In genomic region chr7:142711722-142712616, GRCh38 we compare ENCODE assay signal across 8 cellular contexts. TPM values are rescaled to one million over a fixed set of nuclear protein-coding genes. Genes with fewer than 3 reads are reported as not detected.
A peak's percentile ranks its signal among the peaks of the same experiment; 100 is the strongest.
DNase-seq lines count a peak whose midpoint lies in the region; ATAC-seq, FAIRE-seq and TF ChIP-seq lines count a peak whose summit lies in the region.

No MANE protein-coding gene starts in this region.

- no peak overlapping the region for H3K4me2 ChIP-seq in HepG2 (ENCODE audit: low read depth, low read length)

- no peak overlapping the region for H3K4me3 ChIP-seq in HepG2 (replicated peaks in 1 of 3; ENCODE audit: insufficient read depth in 1 of 3, low read depth in 2 of 3, low read length in 3 of 3)

- in situ Hi-C loops in HepG2 (cut with HindIII; ENCODE audit: extremely low pct_ligation_motif_present, low pct_unique_long_range_greater_than_20kb) = no loop called here

- H3K27me3 ChIP-seq in HepG2 (ENCODE audit: control insufficient read depth in 1 of 2, insufficient read depth in 2 of 2, low read length in 2 of 2) = peaks cover 0 to 7% of the 10 kb centered on the region in 2 experiments; a peak in 2 of 5 replicates

- TF ChIP-seq CTCF in HepG2 (CRISPR knock-in tag; IDR thresholded peaks at IDR 0.05) = peak; percentile 24

- CTCF ChIA-PET in HepG2 (lab: Yijun Ruan, JAX; ENCODE audit: low intra/inter-chr PET ratio, low total read pairs) = interaction anchor here (1.2 kb wide), 1 partner anchor 72 kb away, joined by 4 read pairs; no protein-coding TSS in a partner anchor

- H3K27me3 Mint-ChIP-seq in activated naive CD8-positive, alpha-beta T cell treated with anti-CD3 and anti-CD28 coated beads, Interleukin-2, amount 10 ng/mL, durations not matched to agents 7 days and 5 days = no peaks in the 10 kb centered on the region

- no peaks in the 10 kb centered on the region for H3K36me3 ChIP-seq in HepG2 (replicated peaks in 1 of 2; ENCODE audit: control insufficient read depth in 1 of 2, insufficient read depth in 2 of 2, low read length in 2 of 2)

- H2AFZ ChIP-seq in HepG2 (ENCODE audit: low read length) = no peak overlapping the region

- TF ChIP-seq RAD21 in HepG2 (CRISPR knock-in tag; IDR thresholded peaks at IDR 0.05) = no peak

- no peaks in the 10 kb centered on the region for H3K4me1 ChIP-seq in HepG2 (ENCODE audit: insufficient read depth, low read length)

- H3K79me2 ChIP-seq in HepG2 (ENCODE audit: insufficient read depth, low read length) = no peaks in the 10 kb centered on the region

- H3K9me3 ChIP-seq in HepG2 (ENCODE audit: low read length) = no peaks in the 10 kb centered on the region

- DNase-seq in A172 (ENCODE audit: low spot score) = peak; percentile 41
- DNase-seq in EH (ENCODE audit: low read depth) = peak; percentile 26
- peak; percentile 49 for DNase-seq in NCI-H345 (lab: John Stamatoyannopoulos, UW)
- DNase-seq in activated naive CD8-positive, alpha-beta T cell treated with anti-CD3 and anti-CD28 coated beads, Interleukin-2, amount 10 ng/mL, durations not matched to agents 7 days and 5 days = no peak
- DNase-seq in HepG2 (ENCODE audit: low spot score) = no peak
- DNase-seq in islet precursor cell = no peak
- DNase-seq in foreskin melanocyte = no peak

- peak overlapping the region; percentile 86 for H3K4me3 Mint-ChIP-seq in activated naive CD8-positive, alpha-beta T cell treated with anti-CD3 and anti-CD28 coated beads, Interleukin-2, amount 10 ng/mL, durations not matched to agents 7 days and 5 days

- no peak for FAIRE-seq in HepG2 (lab: Jason Lieb, UNC)

- POLR2A ChIA-PET in activated naive CD8-positive, alpha-beta T cell treated with anti-CD3 and anti-CD28 coated beads, Interleukin-2, amount 10 ng/mL, durations not matched to agents 7 days and 5 days (lab: Charles Lee) = interaction anchor here (0.6 to 2.1 kb wide), 2 partner anchors 93 to 100 kb away, joined by 3 to 7 read pairs; no protein-coding TSS in a partner anchor
- POLR2A ChIA-PET in HepG2 (lab: Yijun Ruan, JAX) = no interaction called here

- no TSS peak for BruUV-seq in HepG2 (replicated peaks; lab: Mats Ljungman, UMichigan)

- peaks cover 57% of the 10 kb centered on the region for H3K4me1 Mint-ChIP-seq in activated naive CD8-positive, alpha-beta T cell treated with anti-CD3 and anti-CD28 coated beads, Interleukin-2, amount 10 ng/mL, durations not matched to agents 7 days and 5 days

- 9% methylated on average over 18 of the region's 18 CpGs for WGBS in HepG2 (ENCODE audit: low lambda C conversion rate)

- H3K27ac ChIP-seq in HepG2 (ENCODE audit: extremely low read length, insufficient read depth, low read length) = no peak overlapping the region

- H3K36me3 Mint-ChIP-seq in activated naive CD8-positive, alpha-beta T cell treated with anti-CD3 and anti-CD28 coated beads, Interleukin-2, amount 10 ng/mL, durations not matched to agents 7 days and 5 days = peaks cover 2% of the 10 kb centered on the region

- peak; percentile 88 for ATAC-seq in activated naive CD8-positive, alpha-beta T cell treated with anti-CD3 and anti-CD28 coated beads, Interleukin-2, amount 10 ng/mL, durations not matched to agents 7 days and 5 days (ENCODE audit: low read depth)
- ATAC-seq in HepG2 = peak; percentile 62
- no peak for ATAC-seq in HG03097 (IDR thresholded peaks at IDR 0.05; ENCODE audit: low FRiP score, unreplicated experiment)

- intact Hi-C loops in HepG2 (cut with micrococcal nuclease; ENCODE audit: unreplicated experiment) = loop anchor here (1.0 kb wide), 1 partner anchor 71 kb away; no protein-coding TSS in a partner anchor

- TF ChIP-seq POLR2A in HepG2 (IDR thresholded peaks at IDR 0.05; ENCODE audit: insufficient read depth in 1 of 2, low read depth in 2 of 2, low read length in 2 of 2) = no peak

- peak overlapping the region; percentile 94 for H3K27ac Mint-ChIP-seq in activated naive CD8-positive, alpha-beta T cell treated with anti-CD3 and anti-CD28 coated beads, Interleukin-2, amount 10 ng/mL, durations not matched to agents 7 days and 5 days

- TF ChIP-seq EP300 in HepG2 (IDR thresholded peaks at IDR 0.05; ENCODE audit: low read depth in 2 of 2, low read length in 2 of 2) (no peak), HepG2 (CRISPR knock-in tag; IDR thresholded peaks at IDR 0.05; ENCODE audit: borderline replicate concordance) (no peak)

- H3K9ac ChIP-seq in HepG2 (ENCODE audit: insufficient read depth, low read depth, low read length) = no peak overlapping the region

- H3K9me3 Mint-ChIP-seq in activated naive CD8-positive, alpha-beta T cell treated with anti-CD3 and anti-CD28 coated beads, Interleukin-2, amount 10 ng/mL, durations not matched to agents 7 days and 5 days = no peaks in the 10 kb centered on the region

- H4K20me1 ChIP-seq in HepG2 (ENCODE audit: insufficient read depth, low read length) = no peaks in the 10 kb centered on the region

TF ChIP-seq in HepG2, 621 proteins besides CTCF, POLR2A, EP300 and RAD21 (continues in another document):
- no peak for TF ChIP-seq ZBTB46 (CRISPR knock-in tag; IDR thresholded peaks at IDR 0.05; ENCODE audit: borderline replicate concordance)

RNA-seq across cellular contexts. Expression of gene PRSS1, which starts 37.3 kb away (rescaled TPM):
- total RNA-seq in A172 (2014; rRNA removed; shearing (Covaris generic)) = not detected in 2 replicates
- not detected for total RNA-seq in activated naive CD8-positive, alpha-beta T cell treated with anti-CD3 and anti-CD28 coated beads, Interleukin-2, amount 10 ng/mL, durations not matched to agents 7 days and 5 days
- not detected in 2 replicates for total RNA-seq in HepG2 (2016; rRNA removed; fragmentation: Illumina TruSeq; extraction: Trizol)
- not detected in 2 replicates for total RNA-seq in HepG2 (2016; cell fraction: cytosol; rRNA removed; fragmentation: Illumina TruSeq; extraction: Trizol; ENCODE audit: low read depth)
- not detected in 2 replicates for total RNA-seq in HepG2 (2016; cell fraction: insoluble cytoplasmic fraction; rRNA removed; fragmentation: Illumina TruSeq; extraction: Trizol)
- not detected in 2 replicates for total RNA-seq in HepG2 (2016; cell fraction: membrane; rRNA removed; fragmentation: Illumina TruSeq; extraction: Trizol)
- total RNA-seq in HepG2 (2016; cell fraction: nucleus; rRNA removed; fragmentation: Illumina TruSeq; extraction: Trizol) = not detected in 2 replicates
- polyA plus RNA-seq in HepG2 (2011; rRNA removed) = not detected in 2 replicates
- polyA plus RNA-seq in HepG2 (2011; cell fraction: cytosol; rRNA removed) = not detected in 2 replicates
- not detected in 2 replicates for polyA plus RNA-seq in HepG2 (2011; cell fraction: nucleus; rRNA removed)
- not detected in 2 replicates for polyA plus RNA-seq in HepG2 (2012)
- not detected in 2 replicates for polyA plus RNA-seq in HepG2 (2016; cell fraction: cytosol; fragmentation: Illumina TruSeq; extraction: Trizol; ENCODE audit: low read depth)
- not detected in 2 replicates for polyA plus RNA-seq in HepG2 (2016; cell fraction: insoluble cytoplasmic fraction; fragmentation: Illumina TruSeq; extraction: Trizol; ENCODE audit: low read depth)
- not detected in 2 replicates for polyA plus RNA-seq in HepG2 (2016; cell fraction: membrane; fragmentation: Illumina TruSeq; extraction: Trizol; ENCODE audit: low read depth)
- polyA plus RNA-seq in HepG2 (2016; cell fraction: nucleus; fragmentation: Illumina TruSeq; extraction: Trizol; ENCODE audit: insufficient read depth, low read depth) = not detected in 2 replicates
- not detected in 2 replicates for polyA minus RNA-seq in HepG2 (2011; rRNA and poly(A)+ RNA removed; ENCODE audit: low replicate concordance)
- not detected in 2 replicates for polyA minus RNA-seq in HepG2 (2011; cell fraction: cytosol; rRNA and poly(A)+ RNA removed)
- polyA minus RNA-seq in HepG2 (2011; cell fraction: nucleus; rRNA and poly(A)+ RNA removed) = not detected in 2 replicates

RNA-seq across cellular contexts. Expression of gene PRSS2, which starts 58.8 kb away (rescaled TPM):
- not detected in 2 replicates for total RNA-seq in A172 (2014; rRNA removed; shearing (Covaris generic))
- total RNA-seq in activated naive CD8-positive, alpha-beta T cell treated with anti-CD3 and anti-CD28 coated beads, Interleukin-2, amount 10 ng/mL, durations not matched to agents 7 days and 5 days = not detected
- total RNA-seq in HepG2 (2016; rRNA removed; fragmentation: Illumina TruSeq; extraction: Trizol) = not detected in 2 replicates
- not detected in 2 replicates for total RNA-seq in HepG2 (2016; cell fraction: cytosol; rRNA removed; fragmentation: Illumina TruSeq; extraction: Trizol; ENCODE audit: low read depth)
- total RNA-seq in HepG2 (2016; cell fraction: insoluble cytoplasmic fraction; rRNA removed; fragmentation: Illumina TruSeq; extraction: Trizol) = not detected in 2 replicates
- not detected in 2 replicates for total RNA-seq in HepG2 (2016; cell fraction: membrane; rRNA removed; fragmentation: Illumina TruSeq; extraction: Trizol)
- not detected in 2 replicates for total RNA-seq in HepG2 (2016; cell fraction: nucleus; rRNA removed; fragmentation: Illumina TruSeq; extraction: Trizol)
- polyA plus RNA-seq in HepG2 (2011; rRNA removed) = not detected in 2 replicates
- not detected in 2 replicates for polyA plus RNA-seq in HepG2 (2011; cell fraction: cytosol; rRNA removed)
- polyA plus RNA-seq in HepG2 (2011; cell fraction: nucleus; rRNA removed) = not detected in 2 replicates
- polyA plus RNA-seq in HepG2 (2012) = not detected in 2 replicates
- not detected in 2 replicates for polyA plus RNA-seq in HepG2 (2016; cell fraction: cytosol; fragmentation: Illumina TruSeq; extraction: Trizol; ENCODE audit: low read depth)
- not detected in 2 replicates for polyA plus RNA-seq in HepG2 (2016; cell fraction: insoluble cytoplasmic fraction; fragmentation: Illumina TruSeq; extraction: Trizol; ENCODE audit: low read depth)
- polyA plus RNA-seq in HepG2 (2016; cell fraction: membrane; fragmentation: Illumina TruSeq; extraction: Trizol; ENCODE audit: low read depth) = not detected in 2 replicates
- not detected in 2 replicates for polyA plus RNA-seq in HepG2 (2016; cell fraction: nucleus; fragmentation: Illumina TruSeq; extraction: Trizol; ENCODE audit: insufficient read depth, low read depth)
- polyA minus RNA-seq in HepG2 (2011; rRNA and poly(A)+ RNA removed; ENCODE audit: low replicate concordance) = not detected in 2 replicates
- not detected in 2 replicates for polyA minus RNA-seq in HepG2 (2011; cell fraction: cytosol; rRNA and poly(A)+ RNA removed)
- not detected in 2 replicates for polyA minus RNA-seq in HepG2 (2011; cell fraction: nucleus; rRNA and poly(A)+ RNA removed)

Comparison
In these comparisons a context has a peak if more than half of its experiments do, and no peak if none do; other contexts are left out.
1. DNase-seq: peak in A172 (single experiment), EH (single experiment) and NCI-H345 (single experiment); none in activated naive CD8-positive, alpha-beta T cell treated with anti-CD3 and anti-CD28 coated beads, Interleukin-2, amount 10 ng/mL, durations not matched to agents 7 days and 5 days (single experiment), HepG2 (single experiment), islet precursor cell (single experiment) and foreskin melanocyte (single experiment).